Comparison of ENCODE assay signal across 23 cellular contexts in genomic region chr2:241500431-241500975, GRCh38. TPM values are rescaled to one million over a fixed set of nuclear protein-coding genes. Genes with fewer than 3 reads are reported as not detected.
DNase-seq lines count a peak whose midpoint lies in the region; ATAC-seq, FAIRE-seq and TF ChIP-seq lines count a peak whose summit lies in the region.
"Had no signal": no experiment of that assay in that cellular context is flagged by ENCODE, and none has a peak within 500 bp of the region (broad histone marks: within the 10 kb centered on the region; RNA-seq: fewer than 3 reads in every experiment).

No MANE protein-coding gene starts in this region.

- no peak for ATAC-seq in HepG2
- ATAC-seq in right lobe of liver: no peak
- ATAC-seq in psoas muscle: no peak
- ATAC-seq: A549; CD8-positive, alpha-beta T cell; GM12878 had no signal

- H3K27me3 Mint-ChIP-seq in activated T-helper 2 cell treated with anti-CD3 and anti-CD28 coated beads, Interferon-gamma antibody, Interleukin-2, Interleukin-4, amounts not matched to agents 10 μg/mL and 5 μg/mL and 100 μg/mL, durations not matched to agents 14 hours and 24 hours and 36 hours (ENCODE audit: low read depth): no peaks in the 10 kb centered on the region

- WGBS in HepG2 (ENCODE audit: low lambda C conversion rate): 98% methylated on average over 10 of the region's 12 CpGs
- 80% methylated on average over 4 of the region's 12 CpGs for WGBS in right lobe of liver (ENCODE audit: insufficient coverage, low coverage, low lambda C conversion rate, missing lambda C conversion rate)
- WGBS in psoas muscle, 3 donors: 70 to 84% (median 83%) methylated on average over 12 of the region's 12 CpGs

- FAIRE-seq in HepG2 (lab: Jason Lieb, UNC): no peak
- FAIRE-seq: A549, GM12878, HTR-8/SVneo had no signal

- no peak overlapping the region for H3K27ac ChIP-seq in HepG2 (ENCODE audit: extremely low read length, insufficient read depth, low read length)
- H3K27ac ChIP-seq in right lobe of liver: no peak overlapping the region
- peak overlapping the region; percentile 94 for H3K27ac ChIP-seq in psoas muscle
- H3K27ac ChIP-seq: A549, Peyer's patch, SJSA1 had no signal

- peaks cover 19% of the 10 kb centered on the region; the same call in 1 of the 2 replicates for H4K20me1 ChIP-seq in HepG2 (ENCODE audit: insufficient read depth, low read length)

- no peak overlapping the region for H3K27ac Mint-ChIP-seq in activated T-helper 2 cell treated with anti-CD3 and anti-CD28 coated beads, Interferon-gamma antibody, Interleukin-2, Interleukin-4, amounts not matched to agents 10 μg/mL and 5 μg/mL and 100 μg/mL, durations not matched to agents 14 hours and 24 hours and 36 hours
- H3K27ac Mint-ChIP-seq: CD8-positive, alpha-beta T cell had no signal

- TF ChIP-seq EP300 in HepG2 (IDR thresholded peaks at IDR 0.05; ENCODE audit: low read depth in 2 of 2, low read length in 2 of 2) (no peak), HepG2 (CRISPR knock-in tag; IDR thresholded peaks at IDR 0.05; ENCODE audit: borderline replicate concordance) (no peak)

- no TSS peak for BruUV-seq in HepG2 (replicated peaks; lab: Mats Ljungman, UMichigan)

- TF ChIP-seq RAD21 in HepG2 (CRISPR knock-in tag; IDR thresholded peaks at IDR 0.05): no peak

- H3K79me2 ChIP-seq in HepG2 (ENCODE audit: insufficient read depth, low read length): peaks cover 39% of the 10 kb centered on the region

- TF ChIP-seq POLR2A in HepG2 (IDR thresholded peaks at IDR 0.05; ENCODE audit: insufficient read depth in 1 of 2, low read depth in 2 of 2, low read length in 2 of 2) (no peak), right lobe of liver (IDR thresholded peaks at IDR 0.05) (no peak)

- no peak overlapping the region for H3K4me2 ChIP-seq in HepG2 (ENCODE audit: low read depth, low read length)
- H3K4me2 ChIP-seq: A549, GM23338 had no signal

- H3K36me3 Mint-ChIP-seq in activated T-helper 2 cell treated with anti-CD3 and anti-CD28 coated beads, Interferon-gamma antibody, Interleukin-2, Interleukin-4, amounts not matched to agents 10 μg/mL and 5 μg/mL and 100 μg/mL, durations not matched to agents 14 hours and 24 hours and 36 hours (ENCODE audit: low read depth): peaks cover 14% of the 10 kb centered on the region

- CTCF ChIA-PET in HepG2 (lab: Yijun Ruan, JAX; ENCODE audit: low intra/inter-chr PET ratio, low total read pairs): no interaction called here

- no peak overlapping the region for H3K4me3 Mint-ChIP-seq in activated T-helper 2 cell treated with anti-CD3 and anti-CD28 coated beads, Interferon-gamma antibody, Interleukin-2, Interleukin-4, amounts not matched to agents 10 μg/mL and 5 μg/mL and 100 μg/mL, durations not matched to agents 14 hours and 24 hours and 36 hours (ENCODE audit: low read depth)
- H3K4me3 Mint-ChIP-seq: CD8-positive, alpha-beta T cell; GM23338; H9 had no signal

- H3K4me1 Mint-ChIP-seq in activated T-helper 2 cell treated with anti-CD3 and anti-CD28 coated beads, Interferon-gamma antibody, Interleukin-2, Interleukin-4, amounts not matched to agents 10 μg/mL and 5 μg/mL and 100 μg/mL, durations not matched to agents 14 hours and 24 hours and 36 hours (ENCODE audit: low read depth): peaks cover 3% of the 10 kb centered on the region

- H3K36me3 ChIP-seq in HepG2 (replicated peaks in 1 of 2; ENCODE audit: control insufficient read depth in 1 of 2, insufficient read depth in 2 of 2, low read length in 2 of 2): peaks cover 39 to 62% of the 10 kb centered on the region in 2 experiments
- H3K36me3 ChIP-seq in right lobe of liver: peaks cover 0 to 28% (median 3%) of the 10 kb centered on the region in 4 donors
- peaks cover 8 to 57% of the 10 kb centered on the region in 2 donors for H3K36me3 ChIP-seq in psoas muscle (ENCODE audit: insufficient read depth in 1 of 2, low read depth in 1 of 2)

- POLR2A ChIA-PET in HepG2 (lab: Yijun Ruan, JAX): no interaction called here

- H3K4me3 ChIP-seq in HepG2 (replicated peaks in 1 of 3; ENCODE audit: insufficient read depth in 1 of 3, low read depth in 2 of 3, low read length in 3 of 3) (no peak overlapping the region), right lobe of liver (no peak overlapping the region), psoas muscle (no peak overlapping the region)
- H3K4me3 ChIP-seq: A549, GM12878, GM23338, Peyer's patch, SJSA1 had no signal

- no peak for DNase-seq in HepG2 (ENCODE audit: low spot score)
- DNase-seq in right lobe of liver: no peak
- peak; percentile 39 for DNase-seq in islet precursor cell
- DNase-seq in psoas muscle: no peak
- DNase-seq in DMS 273 (lab: John Stamatoyannopoulos, UW; ENCODE audit: unreplicated experiment): no peak
- DNase-seq in NK-92 (lab: John Stamatoyannopoulos, UW; ENCODE audit: unreplicated experiment): no peak
- DNase-seq in activated T-helper 2 cell treated with anti-CD3 and anti-CD28 coated beads, Interferon-gamma antibody, Interleukin-2, Interleukin-4, amounts not matched to agents 10 μg/mL and 5 μg/mL and 100 μg/mL, durations not matched to agents 14 hours and 24 hours and 36 hours (ENCODE audit: low spot score): no peak
- DNase-seq: Caco-2; CD8-positive, alpha-beta T cell; EL; GDM1; H9; NCI-H1048; NCI-H1694 treated with DMSO at 0.1 percent for 48 hours; NCI-H2227 treated with DMSO at 0.1 percent for 48 hours; NCI-H526 treated with DMSO at 0.1 percent for 48 hours; Peyer's patch had no signal

- TF ChIP-seq CTCF in HepG2 (CRISPR knock-in tag; IDR thresholded peaks at IDR 0.05) (no peak), right lobe of liver (IDR thresholded peaks at IDR 0.05) (no peak), psoas muscle (IDR thresholded peaks at IDR 0.05) (no peak)

- intact Hi-C loops in HepG2 (cut with micrococcal nuclease; ENCODE audit: unreplicated experiment): loop anchor here (10.0 kb wide), 1 partner anchor 146 kb away; the partner anchor contains the start of gene FARP2
- intact Hi-C loops in right lobe of liver (cut with DNase I): no loop called here
- intact Hi-C loops in psoas muscle (cut with DNase I): no loop called here
- intact Hi-C loops in activated T-helper 2 cell treated with anti-CD3 and anti-CD28 coated beads, Interferon-gamma antibody, Interleukin-2, Interleukin-4, amounts not matched to agents 10 μg/mL and 5 μg/mL and 100 μg/mL, durations not matched to agents 14 hours and 24 hours and 36 hours (cut with micrococcal nuclease): no loop called here

- H3K27me3 ChIP-seq in HepG2 (ENCODE audit: control insufficient read depth in 1 of 2, insufficient read depth in 2 of 2, low read length in 2 of 2) (no peaks in the 10 kb centered on the region), right lobe of liver (no peaks in the 10 kb centered on the region), psoas muscle (ENCODE audit: insufficient read depth in 3 of 3, low read length in 2 of 3) (no peaks in the 10 kb centered on the region)
- H3K27me3 ChIP-seq: Peyer's patch, SJSA1 had no signal

- in situ Hi-C loops in HepG2 (cut with HindIII; ENCODE audit: extremely low pct_ligation_motif_present, low pct_unique_long_range_greater_than_20kb): no loop called here

- no peak overlapping the region for H3K9ac ChIP-seq in HepG2 (ENCODE audit: insufficient read depth, low read depth, low read length)

- H3K4me1 ChIP-seq in HepG2 (ENCODE audit: insufficient read depth, low read length): peaks cover 18% of the 10 kb centered on the region
- H3K4me1 ChIP-seq in right lobe of liver: no peaks in the 10 kb centered on the region
- H3K4me1 ChIP-seq in psoas muscle: peaks cover 55% of the 10 kb centered on the region
- H3K4me1 ChIP-seq: A549, Caco-2 had no signal

- no peak overlapping the region for H2AFZ ChIP-seq in HepG2 (ENCODE audit: low read length)
- H2AFZ ChIP-seq: GM23338 had no signal

- H3K9me3 ChIP-seq in HepG2 (ENCODE audit: low read length) (no peaks in the 10 kb centered on the region), right lobe of liver (no peaks in the 10 kb centered on the region), psoas muscle (no peaks in the 10 kb centered on the region)
- H3K9me3 ChIP-seq: A549, Caco-2, Peyer's patch, SJSA1 had no signal

- H3K9me3 Mint-ChIP-seq in activated T-helper 2 cell treated with anti-CD3 and anti-CD28 coated beads, Interferon-gamma antibody, Interleukin-2, Interleukin-4, amounts not matched to agents 10 μg/mL and 5 μg/mL and 100 μg/mL, durations not matched to agents 14 hours and 24 hours and 36 hours: no peaks in the 10 kb centered on the region
- H3K9me3 Mint-ChIP-seq: CD8-positive, alpha-beta T cell; GM23338; H9 had no signal

RNA-seq across cellular contexts. Expression of gene STK25, which starts 7.9 kb away (rescaled TPM):
- total RNA-seq in HepG2 (2016; rRNA removed; fragmentation: Illumina TruSeq; extraction: Trizol) (123 and 177 TPM in 2 replicates), right lobe of liver (10 to 100 TPM; 51.0 to 99.1 (median 63.5) TPM), psoas muscle (100 to 1,000 TPM; 268 to 382 (median 276) TPM)
- total RNA-seq in HepG2 (2016; cell fraction: cytosol; rRNA removed; fragmentation: Illumina TruSeq; extraction: Trizol; ENCODE audit: low read depth): 143 and 149 TPM in 2 replicates
- total RNA-seq in HepG2 (2016; cell fraction: insoluble cytoplasmic fraction; rRNA removed; fragmentation: Illumina TruSeq; extraction: Trizol): 108 and 184 TPM in 2 replicates
- total RNA-seq in HepG2 (2016; cell fraction: membrane; rRNA removed; fragmentation: Illumina TruSeq; extraction: Trizol): 217 TPM in 2 replicates
- total RNA-seq in HepG2 (2016; cell fraction: nucleus; rRNA removed; fragmentation: Illumina TruSeq; extraction: Trizol): 128 and 139 TPM in 2 replicates
- polyA plus RNA-seq in HepG2 (2011; rRNA removed) (481 and 626 TPM in 2 replicates), psoas muscle (100 to 1,000 TPM; 227 to 489 (median 385) TPM)
- 323 and 410 TPM in 2 replicates for polyA plus RNA-seq in HepG2 (2011; cell fraction: cytosol; rRNA removed)
- polyA plus RNA-seq in HepG2 (2011; cell fraction: nucleus; rRNA removed): 1,381 and 1,393 TPM in 2 replicates
- 200 and 245 TPM in 2 replicates for polyA plus RNA-seq in HepG2 (2012)
- polyA plus RNA-seq in HepG2 (2016; cell fraction: cytosol; fragmentation: Illumina TruSeq; extraction: Trizol; ENCODE audit: low read depth): 126 and 132 TPM in 2 replicates
- 133 and 166 TPM in 2 replicates for polyA plus RNA-seq in HepG2 (2016; cell fraction: insoluble cytoplasmic fraction; fragmentation: Illumina TruSeq; extraction: Trizol; ENCODE audit: low read depth)
- 186 and 199 TPM in 2 replicates for polyA plus RNA-seq in HepG2 (2016; cell fraction: membrane; fragmentation: Illumina TruSeq; extraction: Trizol; ENCODE audit: low read depth)
- polyA plus RNA-seq in HepG2 (2016; cell fraction: nucleus; fragmentation: Illumina TruSeq; extraction: Trizol; ENCODE audit: insufficient read depth, low read depth): 341 and 351 TPM in 2 replicates
- 198 and 615 TPM in 2 replicates for polyA minus RNA-seq in HepG2 (2011; rRNA and poly(A)+ RNA removed; ENCODE audit: low replicate concordance)
- polyA minus RNA-seq in HepG2 (2011; cell fraction: cytosol; rRNA and poly(A)+ RNA removed): 125 and 128 TPM in 2 replicates
- 166 and 229 TPM in 2 replicates for polyA minus RNA-seq in HepG2 (2011; cell fraction: nucleus; rRNA and poly(A)+ RNA removed)
- 116 and 122 TPM in 2 replicates for total RNA-seq in activated T-helper 2 cell treated with anti-CD3 and anti-CD28 coated beads, Interferon-gamma antibody, Interleukin-2, Interleukin-4, amounts not matched to agents 10 μg/mL and 5 μg/mL and 100 μg/mL, durations not matched to agents 14 hours and 24 hours and 36 hours

RNA-seq across cellular contexts. Expression of gene BOK, which starts 58.0 kb away (rescaled TPM):
- total RNA-seq in HepG2 (2016; rRNA removed; fragmentation: Illumina TruSeq; extraction: Trizol) (30.2 and 35.5 TPM in 2 replicates), right lobe of liver (100 to 1,000 TPM in 3 of 6 experiments, 10 to 100 TPM in 3; 50.1 to 119 (median 90.5) TPM), psoas muscle (1 to 10 TPM; 1.3 to 3.9 (median 3.2) TPM)
- total RNA-seq in HepG2 (2016; cell fraction: cytosol; rRNA removed; fragmentation: Illumina TruSeq; extraction: Trizol; ENCODE audit: low read depth): 22.2 and 23.9 TPM in 2 replicates
- 28.1 and 36.4 TPM in 2 replicates for total RNA-seq in HepG2 (2016; cell fraction: insoluble cytoplasmic fraction; rRNA removed; fragmentation: Illumina TruSeq; extraction: Trizol)
- 58.8 and 67.3 TPM in 2 replicates for total RNA-seq in HepG2 (2016; cell fraction: membrane; rRNA removed; fragmentation: Illumina TruSeq; extraction: Trizol)
- 18.8 and 20.8 TPM in 2 replicates for total RNA-seq in HepG2 (2016; cell fraction: nucleus; rRNA removed; fragmentation: Illumina TruSeq; extraction: Trizol)
- polyA plus RNA-seq in HepG2 (2011; rRNA removed) (39.2 and 58.1 TPM in 2 replicates), psoas muscle (10 to 100 TPM in 1 of 3 donors, 1 to 10 TPM in 2; 1.3 to 12.8 (median 3.9) TPM)
- polyA plus RNA-seq in HepG2 (2011; cell fraction: cytosol; rRNA removed): 49.3 and 71.9 TPM in 2 replicates
- 101 and 104 TPM in 2 replicates for polyA plus RNA-seq in HepG2 (2011; cell fraction: nucleus; rRNA removed)
- polyA plus RNA-seq in HepG2 (2012): 43.9 and 55.3 TPM in 2 replicates
- polyA plus RNA-seq in HepG2 (2016; cell fraction: cytosol; fragmentation: Illumina TruSeq; extraction: Trizol; ENCODE audit: low read depth): 28.1 and 33.7 TPM in 2 replicates
- polyA plus RNA-seq in HepG2 (2016; cell fraction: insoluble cytoplasmic fraction; fragmentation: Illumina TruSeq; extraction: Trizol; ENCODE audit: low read depth): 37.9 and 46.1 TPM in 2 replicates
- polyA plus RNA-seq in HepG2 (2016; cell fraction: membrane; fragmentation: Illumina TruSeq; extraction: Trizol; ENCODE audit: low read depth): 64.2 and 66.8 TPM in 2 replicates
- 41.2 and 42.5 TPM in 2 replicates for polyA plus RNA-seq in HepG2 (2016; cell fraction: nucleus; fragmentation: Illumina TruSeq; extraction: Trizol; ENCODE audit: insufficient read depth, low read depth)
- polyA minus RNA-seq in HepG2 (2011; rRNA and poly(A)+ RNA removed; ENCODE audit: low replicate concordance): 10.1 and 74.6 TPM in 2 replicates
- 39.7 and 41.5 TPM in 2 replicates for polyA minus RNA-seq in HepG2 (2011; cell fraction: cytosol; rRNA and poly(A)+ RNA removed)
- polyA minus RNA-seq in HepG2 (2011; cell fraction: nucleus; rRNA and poly(A)+ RNA removed): 9.9 and 12.7 TPM in 2 replicates
- total RNA-seq in activated T-helper 2 cell treated with anti-CD3 and anti-CD28 coated beads, Interferon-gamma antibody, Interleukin-2, Interleukin-4, amounts not matched to agents 10 μg/mL and 5 μg/mL and 100 μg/mL, durations not matched to agents 14 hours and 24 hours and 36 hours: 0.16 and 0.27 TPM in 2 replicates
- total RNA-seq: CD8-positive, alpha-beta T cell; OCI-LY7 had no signal
